ENCODE assay signal across 2 cellular contexts in the genomic region with DNA sequence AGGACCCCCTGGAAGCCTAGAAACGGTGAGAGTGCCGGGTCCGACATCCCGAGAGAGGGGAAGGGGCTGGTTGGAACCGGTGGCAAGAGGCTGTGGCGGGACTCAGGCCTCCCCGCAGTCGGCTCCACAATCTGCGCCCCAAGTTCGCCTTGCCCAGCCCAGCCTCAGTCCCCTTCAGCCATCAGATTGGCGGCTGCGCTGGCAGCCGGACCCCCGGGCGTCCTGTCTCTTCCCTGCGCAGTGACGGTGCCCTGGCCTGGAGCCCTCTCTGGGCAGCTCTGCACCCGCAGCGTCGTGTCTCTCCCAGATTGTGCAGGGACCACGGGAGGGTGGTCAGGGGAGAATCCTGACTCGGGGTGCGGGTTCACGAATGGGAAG.
TF ChIP-seq lines count a peak whose summit lies in the region.

No MANE protein-coding gene starts in this region.

TF ChIP-seq in liver, 16 proteins besides CTCF, POLR2A, EP300 and RAD21 (continued from another document):
- TF ChIP-seq, protein P1, sequence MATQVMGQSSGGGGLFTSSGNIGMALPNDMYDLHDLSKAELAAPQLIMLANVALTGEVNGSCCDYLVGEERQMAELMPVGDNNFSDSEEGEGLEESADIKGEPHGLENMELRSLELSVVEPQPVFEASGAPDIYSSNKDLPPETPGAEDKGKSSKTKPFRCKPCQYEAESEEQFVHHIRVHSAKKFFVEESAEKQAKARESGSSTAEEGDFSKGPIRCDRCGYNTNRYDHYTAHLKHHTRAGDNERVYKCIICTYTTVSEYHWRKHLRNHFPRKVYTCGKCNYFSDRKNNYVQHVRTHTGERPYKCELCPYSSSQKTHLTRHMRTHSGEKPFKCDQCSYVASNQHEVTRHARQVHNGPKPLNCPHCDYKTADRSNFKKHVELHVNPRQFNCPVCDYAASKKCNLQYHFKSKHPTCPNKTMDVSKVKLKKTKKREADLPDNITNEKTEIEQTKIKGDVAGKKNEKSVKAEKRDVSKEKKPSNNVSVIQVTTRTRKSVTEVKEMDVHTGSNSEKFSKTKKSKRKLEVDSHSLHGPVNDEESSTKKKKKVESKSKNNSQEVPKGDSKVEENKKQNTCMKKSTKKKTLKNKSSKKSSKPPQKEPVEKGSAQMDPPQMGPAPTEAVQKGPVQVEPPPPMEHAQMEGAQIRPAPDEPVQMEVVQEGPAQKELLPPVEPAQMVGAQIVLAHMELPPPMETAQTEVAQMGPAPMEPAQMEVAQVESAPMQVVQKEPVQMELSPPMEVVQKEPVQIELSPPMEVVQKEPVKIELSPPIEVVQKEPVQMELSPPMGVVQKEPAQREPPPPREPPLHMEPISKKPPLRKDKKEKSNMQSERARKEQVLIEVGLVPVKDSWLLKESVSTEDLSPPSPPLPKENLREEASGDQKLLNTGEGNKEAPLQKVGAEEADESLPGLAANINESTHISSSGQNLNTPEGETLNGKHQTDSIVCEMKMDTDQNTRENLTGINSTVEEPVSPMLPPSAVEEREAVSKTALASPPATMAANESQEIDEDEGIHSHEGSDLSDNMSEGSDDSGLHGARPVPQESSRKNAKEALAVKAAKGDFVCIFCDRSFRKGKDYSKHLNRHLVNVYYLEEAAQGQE (IDR thresholded peaks at IDR 0.05), result no peak
- TF ChIP-seq RXRA (IDR thresholded peaks at IDR 0.05), result no peak
- no peak for TF ChIP-seq FOXA1 (IDR thresholded peaks at IDR 0.05)
- no peak for TF ChIP-seq GABPA (IDR thresholded peaks at IDR 0.05 in 1 of 2, conservative IDR thresholded peaks at IDR 0.05 in 1 of 2)
- TF ChIP-seq TAF1 (conservative IDR thresholded peaks at IDR 0.05), result no peak
- TF ChIP-seq HNF4A (conservative IDR thresholded peaks at IDR 0.05), result no peak
- TF ChIP-seq FOXA2 (IDR thresholded peaks at IDR 0.05), result no peak
- no peak for TF ChIP-seq NR2F2 (IDR thresholded peaks at IDR 0.05)
- no peak for TF ChIP-seq SP1 (IDR thresholded peaks at IDR 0.05)
- TF ChIP-seq, protein P2, sequence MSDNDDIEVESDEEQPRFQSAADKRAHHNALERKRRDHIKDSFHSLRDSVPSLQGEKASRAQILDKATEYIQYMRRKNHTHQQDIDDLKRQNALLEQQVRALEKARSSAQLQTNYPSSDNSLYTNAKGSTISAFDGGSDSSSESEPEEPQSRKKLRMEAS (IDR thresholded peaks at IDR 0.05), result no peak
- TF ChIP-seq YY1 (IDR thresholded peaks at IDR 0.05), result no peak
- TF ChIP-seq, protein P3, sequence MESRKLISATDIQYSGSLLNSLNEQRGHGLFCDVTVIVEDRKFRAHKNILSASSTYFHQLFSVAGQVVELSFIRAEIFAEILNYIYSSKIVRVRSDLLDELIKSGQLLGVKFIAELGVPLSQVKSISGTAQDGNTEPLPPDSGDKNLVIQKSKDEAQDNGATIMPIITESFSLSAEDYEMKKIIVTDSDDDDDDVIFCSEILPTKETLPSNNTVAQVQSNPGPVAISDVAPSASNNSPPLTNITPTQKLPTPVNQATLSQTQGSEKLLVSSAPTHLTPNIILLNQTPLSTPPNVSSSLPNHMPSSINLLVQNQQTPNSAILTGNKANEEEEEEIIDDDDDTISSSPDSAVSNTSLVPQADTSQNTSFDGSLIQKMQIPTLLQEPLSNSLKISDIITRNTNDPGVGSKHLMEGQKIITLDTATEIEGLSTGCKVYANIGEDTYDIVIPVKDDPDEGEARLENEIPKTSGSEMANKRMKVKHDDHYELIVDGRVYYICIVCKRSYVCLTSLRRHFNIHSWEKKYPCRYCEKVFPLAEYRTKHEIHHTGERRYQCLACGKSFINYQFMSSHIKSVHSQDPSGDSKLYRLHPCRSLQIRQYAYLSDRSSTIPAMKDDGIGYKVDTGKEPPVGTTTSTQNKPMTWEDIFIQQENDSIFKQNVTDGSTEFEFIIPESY (IDR thresholded peaks at IDR 0.05), result no peak
- no peak for TF ChIP-seq HNF4G (IDR thresholded peaks at IDR 0.05)

TF ChIP-seq in HepG2, 621 proteins besides CTCF, POLR2A, EP300 and RAD21 (continued from another document):
- TF ChIP-seq MEIS2 (CRISPR knock-in tag; IDR thresholded peaks at IDR 0.05) (no peak), ZNF703 (CRISPR knock-in tag; IDR thresholded peaks at IDR 0.05; ENCODE audit: borderline replicate concordance) (no peak), RORA (CRISPR knock-in tag; IDR thresholded peaks at IDR 0.05) (no peak), ZKSCAN1 (IDR thresholded peaks at IDR 0.05; ENCODE audit: low read length) (no peak), PAF1 (CRISPR knock-in tag; IDR thresholded peaks at IDR 0.05) (no peak), EEA1 (CRISPR knock-in tag; IDR thresholded peaks at IDR 0.05; ENCODE audit: borderline replicate concordance) (no peak), KAT7 (CRISPR knock-in tag; IDR thresholded peaks at IDR 0.05; ENCODE audit: borderline replicate concordance) (no peak)
- TF ChIP-seq, protein P4, sequence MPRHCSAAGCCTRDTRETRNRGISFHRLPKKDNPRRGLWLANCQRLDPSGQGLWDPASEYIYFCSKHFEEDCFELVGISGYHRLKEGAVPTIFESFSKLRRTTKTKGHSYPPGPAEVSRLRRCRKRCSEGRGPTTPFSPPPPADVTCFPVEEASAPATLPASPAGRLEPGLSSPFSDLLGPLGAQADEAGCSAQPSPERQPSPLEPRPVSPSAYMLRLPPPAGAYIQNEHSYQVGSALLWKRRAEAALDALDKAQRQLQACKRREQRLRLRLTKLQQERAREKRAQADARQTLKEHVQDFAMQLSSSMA (CRISPR knock-in tag; IDR thresholded peaks at IDR 0.05), result no peak
- TF ChIP-seq, protein P5, sequence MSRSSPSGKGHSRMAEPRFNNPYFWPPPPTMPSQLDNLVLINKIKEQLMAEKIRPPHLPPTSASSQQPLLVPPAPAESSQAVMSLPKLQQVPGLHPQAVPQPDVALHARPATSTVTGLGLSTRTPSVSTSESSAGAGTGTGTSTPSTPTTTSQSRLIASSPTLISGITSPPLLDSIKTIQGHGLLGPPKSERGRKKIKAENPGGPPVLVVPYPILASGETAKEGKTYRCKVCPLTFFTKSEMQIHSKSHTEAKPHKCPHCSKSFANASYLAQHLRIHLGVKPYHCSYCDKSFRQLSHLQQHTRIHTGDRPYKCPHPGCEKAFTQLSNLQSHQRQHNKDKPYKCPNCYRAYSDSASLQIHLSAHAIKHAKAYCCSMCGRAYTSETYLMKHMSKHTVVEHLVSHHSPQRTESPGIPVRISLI (CRISPR knock-in tag; IDR thresholded peaks at IDR 0.05; ENCODE audit: borderline replicate concordance), result no peak
- TF ChIP-seq, protein P6, sequence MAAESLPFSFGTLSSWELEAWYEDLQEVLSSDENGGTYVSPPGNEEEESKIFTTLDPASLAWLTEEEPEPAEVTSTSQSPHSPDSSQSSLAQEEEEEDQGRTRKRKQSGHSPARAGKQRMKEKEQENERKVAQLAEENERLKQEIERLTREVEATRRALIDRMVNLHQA (CRISPR knock-in tag; IDR thresholded peaks at IDR 0.05), result no peak
TF ChIP-seq in HepG2: peak in this region for 0.
